In genomic region chr2:190679813-190680591, GRCh38 we compare ENCODE assay signal across 8 cellular contexts. TPM values are rescaled to one million over a fixed set of nuclear protein-coding genes. Genes with fewer than 3 reads are reported as not detected.
DNase-seq lines count a peak whose midpoint lies in the region; ATAC-seq lines count a peak whose summit lies in the region.

No MANE protein-coding gene starts in this region.

- peak overlapping the region; percentile 84 for H3K27ac ChIP-seq in trophoblast cell (ENCODE audit: low read depth, low read length)

- H3K23ac ChIP-seq in trophoblast cell (ENCODE audit: low read length): no peak overlapping the region

- H3K4me2 ChIP-seq in trophoblast cell (ENCODE audit: low read length): peak overlapping the region; percentile 40

- ATAC-seq in GM18502 (IDR thresholded peaks at IDR 0.05; ENCODE audit: poor library complexity, unreplicated experiment) (peak; percentile 53), HG02798 (IDR thresholded peaks at IDR 0.05; ENCODE audit: poor library complexity, unreplicated experiment) (peak; percentile 74)

- no peak overlapping the region for H4K8ac ChIP-seq in trophoblast cell (ENCODE audit: low read depth, low read length)

- WGBS in trophoblast cell (ENCODE audit: extremely low coverage, insufficient coverage, insufficient read length): no CpG with 5 or more reads among the region's 12 CpGs

- peak; percentile 17 for DNase-seq in 8988T
- DNase-seq in NCI-H2227 treated with DMSO at 0.1 percent for 48 hours (lab: John Stamatoyannopoulos, UW): peak; percentile 20
- peak; percentile 60 for DNase-seq in activated T-cell treated with anti-CD3 and anti-CD28 coated beads, Interleukin-2, amount 50 U/mL, for 24 hours
- peak; percentile 21 for DNase-seq in fibroblast of the conjunctiva (ENCODE audit: low read depth)
- DNase-seq in trophoblast cell: peak; percentile 99
- no peak for DNase-seq in DMS114 treated with DMSO at 0.1 percent for 48 hours (lab: John Stamatoyannopoulos, UW; ENCODE audit: unreplicated experiment)

- H2BK12ac ChIP-seq in trophoblast cell (ENCODE audit: low read length): peak overlapping the region; percentile 37

- no peaks in the 10 kb centered on the region for H3K27me3 ChIP-seq in trophoblast cell (ENCODE audit: insufficient read depth, low read length)

- H2AK5ac ChIP-seq in trophoblast cell (ENCODE audit: low read length): peak overlapping the region; percentile 77

- H2BK120ac ChIP-seq in trophoblast cell (ENCODE audit: insufficient read depth, low read length, poor library complexity): no peak overlapping the region

- H3K36me3 Mint-ChIP-seq in activated T-cell treated with anti-CD3 and anti-CD28 coated beads, Interleukin-2, amount 50 U/mL, for 24 hours (ENCODE audit: low read depth): peaks cover 68% of the 10 kb centered on the region

- H2BK5ac ChIP-seq in trophoblast cell (ENCODE audit: low read depth, low read length, poor library complexity): peak overlapping the region; percentile 38

- peaks cover 4% of the 10 kb centered on the region for H3K79me1 ChIP-seq in trophoblast cell (ENCODE audit: low read length)

- H4K91ac ChIP-seq in trophoblast cell (ENCODE audit: low read depth, low read length): no peak overlapping the region

- no peaks in the 10 kb centered on the region for H3K79me2 ChIP-seq in trophoblast cell (ENCODE audit: control insufficient read depth, insufficient read depth, low read length, poor library complexity)

- H3K14ac ChIP-seq in trophoblast cell (ENCODE audit: low read length): peak overlapping the region; percentile 39

- peaks cover 64% of the 10 kb centered on the region for H3K4me1 Mint-ChIP-seq in activated T-cell treated with anti-CD3 and anti-CD28 coated beads, Interleukin-2, amount 50 U/mL, for 24 hours (ENCODE audit: low read depth)

- H3K36me3 ChIP-seq in trophoblast cell (ENCODE audit: control insufficient read depth in 1 of 2, insufficient read depth in 2 of 2, low read length in 2 of 2): peaks cover 0 to 1% of the 10 kb centered on the region in 2 experiments

- peak overlapping the region; percentile 42 for H3K4me3 Mint-ChIP-seq in activated T-cell treated with anti-CD3 and anti-CD28 coated beads, Interleukin-2, amount 50 U/mL, for 24 hours

- no peak overlapping the region for H2AFZ ChIP-seq in trophoblast cell (ENCODE audit: insufficient read depth, low read length, poor library complexity)

- H3K9me3 Mint-ChIP-seq in activated T-cell treated with anti-CD3 and anti-CD28 coated beads, Interleukin-2, amount 50 U/mL, for 24 hours: no peaks in the 10 kb centered on the region

- H3K27ac Mint-ChIP-seq in activated T-cell treated with anti-CD3 and anti-CD28 coated beads, Interleukin-2, amount 50 U/mL, for 24 hours: peak overlapping the region; percentile 96

- H3K27me3 Mint-ChIP-seq in activated T-cell treated with anti-CD3 and anti-CD28 coated beads, Interleukin-2, amount 50 U/mL, for 24 hours: no peaks in the 10 kb centered on the region

- H4K12ac ChIP-seq in trophoblast cell (ENCODE audit: low read depth, low read length): no peak overlapping the region

- no peak overlapping the region for H3K9ac ChIP-seq in trophoblast cell (ENCODE audit: low read length)

- H3K18ac ChIP-seq in trophoblast cell (ENCODE audit: low read length): no peak overlapping the region

- H3K4ac ChIP-seq in trophoblast cell (ENCODE audit: low read depth, low read length): no peak overlapping the region

- H3K4me3 ChIP-seq in trophoblast cell (ENCODE audit: low read depth, low read length): no peak overlapping the region

- H3K9me3 ChIP-seq in trophoblast cell (ENCODE audit: insufficient read depth, low read depth, low read length): no peaks in the 10 kb centered on the region

- peaks cover 7 to 12% of the 10 kb centered on the region in 2 experiments for H3K4me1 ChIP-seq in trophoblast cell (ENCODE audit: control insufficient read depth in 1 of 2, insufficient read depth in 2 of 2, low read length in 2 of 2)

RNA-seq across cellular contexts. Expression of gene NAB1, which starts 31.1 kb away (rescaled TPM):
- 21.4 and 23.7 TPM in 2 replicates for polyA plus RNA-seq in trophoblast cell (2013)
